Comparison of ENCODE assay signal across 18 cellular contexts in the genomic region with DNA sequence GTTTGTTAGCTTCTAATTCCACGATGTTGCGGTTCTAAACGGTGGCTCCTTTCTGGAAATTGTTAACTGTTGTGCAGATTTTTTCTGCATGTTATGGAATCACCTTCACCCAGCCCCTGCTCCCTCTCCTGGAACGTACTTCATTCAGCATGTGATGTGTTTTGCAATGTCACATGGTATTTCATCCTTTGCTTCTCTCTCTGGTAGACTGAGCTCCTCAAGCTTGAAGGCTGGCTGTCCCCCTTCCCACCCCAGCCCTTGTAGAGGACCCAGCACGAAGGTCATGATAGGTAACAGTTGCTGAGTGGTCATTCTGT. TPM values are rescaled to one million over a fixed set of nuclear protein-coding genes. Genes with fewer than 3 reads are reported as not detected.
DNase-seq lines count a peak whose midpoint lies in the region; TF ChIP-seq lines count a peak whose summit lies in the region.
"Had no signal": no experiment of that assay in that cellular context is flagged by ENCODE, and none has a peak within 500 bp of the region (broad histone marks: within the 10 kb centered on the region; RNA-seq: fewer than 3 reads in every experiment).

No MANE protein-coding gene starts in this region.

- TF ChIP-seq EP300 in sigmoid colon (IDR thresholded peaks at IDR 0.05): no peak

- H3K4me2 ChIP-seq in OCI-LY1 (ENCODE audit: low read length): peak overlapping the region; percentile 13; the same call in 1 of the 2 replicates

- peaks cover 3% of the 10 kb centered on the region for H3K27me3 Mint-ChIP-seq in activated naive CD4-positive, alpha-beta T cell treated with anti-CD3 and anti-CD28 coated beads, Interleukin-2, amount 10 ng/mL, durations not matched to agents 7 days and 5 days

- H3K9me2 ChIP-seq in OCI-LY1 (ENCODE audit: low read depth, low read length): no peaks in the 10 kb centered on the region

- peak overlapping the region; percentile 97 for H3K27ac Mint-ChIP-seq in activated naive CD4-positive, alpha-beta T cell treated with anti-CD3 and anti-CD28 coated beads, Interleukin-2, amount 10 ng/mL, durations not matched to agents 7 days and 5 days

- H3K9me3 Mint-ChIP-seq in activated naive CD4-positive, alpha-beta T cell treated with anti-CD3 and anti-CD28 coated beads, Interleukin-2, amount 10 ng/mL, durations not matched to agents 7 days and 5 days: no peaks in the 10 kb centered on the region
- H3K9me3 Mint-ChIP-seq: neural crest cell had no signal

- H2AFZ ChIP-seq in OCI-LY1 (ENCODE audit: low read length): no peak overlapping the region

- H3K79me2 ChIP-seq in OCI-LY1 (ENCODE audit: insufficient read depth, low read length): peaks cover 72% of the 10 kb centered on the region

- H3K36me3 ChIP-seq in OCI-LY1 (ENCODE audit: insufficient read depth, low read length) (peaks cover 29% of the 10 kb centered on the region; the same call in 1 of the 2 replicates), sigmoid colon (no peaks in the 10 kb centered on the region)
- no peaks in the 10 kb centered on the region for H3K36me3 ChIP-seq in effector memory CD4-positive, alpha-beta T cell (ENCODE audit: control insufficient read depth, insufficient read depth, low read length)

- TF ChIP-seq CTCF in OCI-LY1 (IDR thresholded peaks at IDR 0.05; ENCODE audit: low read length): no peak
- TF ChIP-seq CTCF in sigmoid colon (IDR thresholded peaks at IDR 0.05): no peak

- H3K4me3 Mint-ChIP-seq in activated naive CD4-positive, alpha-beta T cell treated with anti-CD3 and anti-CD28 coated beads, Interleukin-2, amount 10 ng/mL, durations not matched to agents 7 days and 5 days: peak overlapping the region; percentile 69

- H3K4me1 ChIP-seq in OCI-LY1 (ENCODE audit: insufficient read depth, low read length, severe bottlenecking) (peaks cover 46% of the 10 kb centered on the region), sigmoid colon (peaks cover 0 to 79% (median 63%) of the 10 kb centered on the region in 4 donors)
- H3K4me1 ChIP-seq in effector memory CD4-positive, alpha-beta T cell (ENCODE audit: control insufficient read depth, insufficient read depth, low read length, poor library complexity, severe bottlenecking): peaks cover 46% of the 10 kb centered on the region

- no peaks in the 10 kb centered on the region for H3K9me3 ChIP-seq in OCI-LY1 (ENCODE audit: low read length)
- H3K9me3 ChIP-seq in effector memory CD4-positive, alpha-beta T cell (ENCODE audit: control insufficient read depth, low read length): no peaks in the 10 kb centered on the region
- H3K9me3 ChIP-seq in sigmoid colon: no peaks in the 10 kb centered on the region
- H3K9me3 ChIP-seq: lower lobe of right lung, MG63, Peyer's patch, upper lobe of left lung had no signal

- intact Hi-C loops in sigmoid colon (cut with DNase I): no loop called here

- 83 to 84% methylated on average over 5 of the region's 5 CpGs for WGBS in sigmoid colon, 2 donors

- no peaks in the 10 kb centered on the region for H3F3A ChIP-seq in OCI-LY1 (ENCODE audit: insufficient read depth, low read length)

- no peak for TF ChIP-seq POLR2A in sigmoid colon (IDR thresholded peaks at IDR 0.05)

- H3K4me3 ChIP-seq in OCI-LY1 (ENCODE audit: low read depth, low read length, poor library complexity, severe bottlenecking) (no peak overlapping the region), sigmoid colon (no peak overlapping the region)
- no peak overlapping the region for H3K4me3 ChIP-seq in effector memory CD4-positive, alpha-beta T cell (ENCODE audit: insufficient read depth, low read depth, low read length, poor library complexity, severe bottlenecking)
- H3K4me3 ChIP-seq: lower lobe of right lung, MG63, Peyer's patch, upper lobe of left lung had no signal

- H3K4me1 Mint-ChIP-seq in activated naive CD4-positive, alpha-beta T cell treated with anti-CD3 and anti-CD28 coated beads, Interleukin-2, amount 10 ng/mL, durations not matched to agents 7 days and 5 days: peaks cover 71% of the 10 kb centered on the region

- H3K27ac ChIP-seq in OCI-LY1 (ENCODE audit: low read depth, low read length, poor library complexity, severe bottlenecking) (peak overlapping the region; percentile 48), sigmoid colon (no peak overlapping the region)
- H3K27ac ChIP-seq in effector memory CD4-positive, alpha-beta T cell (ENCODE audit: insufficient read depth, low read length, poor library complexity, severe bottlenecking): peak overlapping the region; percentile 27
- H3K27ac ChIP-seq: lower lobe of right lung, upper lobe of left lung had no signal

- no peak for DNase-seq in activated naive CD4-positive, alpha-beta T cell treated with anti-CD3 and anti-CD28 coated beads, Interleukin-2, amount 10 ng/mL, durations not matched to agents 7 days and 5 days
- DNase-seq in activated naive CD4-positive, alpha-beta T cell treated with Interleukin-2 at 50 U/mL for 16 hours: no peak
- no peak for DNase-seq in effector memory CD4-positive, alpha-beta T cell
- DNase-seq in sigmoid colon (peak; percentile 33), SW 1271 (lab: John Stamatoyannopoulos, UW) (no peak), GOT3 (lab: John Stamatoyannopoulos, UW) (no peak), UCSD-AML1 (lab: John Stamatoyannopoulos, UW; ENCODE audit: unreplicated experiment) (no peak)
- DNase-seq: DMS 273 treated with DMSO at 0.1 percent for 48 hours; effector CD8-positive, alpha-beta T cell; lower lobe of right lung; MG63; NCI-H2107; NCI-H748 treated with DMSO at 0.1 percent for 48 hours; stimulated activated CD4-positive, alpha-beta T cell treated with anti-CD3 and anti-CD28 coated beads, Interleukin-4, amount 100 ng/mL, for 24 hours; upper lobe of left lung had no signal

- no peaks in the 10 kb centered on the region for H4K20me1 ChIP-seq in OCI-LY1 (ENCODE audit: insufficient read depth, low read length)

- CTCF ChIA-PET in activated naive CD4-positive, alpha-beta T cell treated with anti-CD3 and anti-CD28 coated beads, Interleukin-2, amount 10 ng/mL, durations not matched to agents 7 days and 5 days (lab: Charles Lee): interaction anchor here (1.1 to 1.5 kb wide), 3 partner anchors 39 to 118 kb away, joined by 3 to 4 read pairs (median 3); no protein-coding TSS in a partner anchor

- H3K27me3 ChIP-seq in OCI-LY1 (ENCODE audit: insufficient read depth, low read length) (no peaks in the 10 kb centered on the region), sigmoid colon (no peaks in the 10 kb centered on the region)
- H3K27me3 ChIP-seq in effector memory CD4-positive, alpha-beta T cell (replicated peaks; ENCODE audit: control insufficient read depth, insufficient read depth, low read length, poor library complexity, severe bottlenecking): no peaks in the 10 kb centered on the region
- H3K27me3 ChIP-seq: MG63, Peyer's patch, upper lobe of left lung had no signal

- no peak overlapping the region for H3K9ac ChIP-seq in OCI-LY1 (ENCODE audit: low read length)

- peaks cover 34% of the 10 kb centered on the region for H3K36me3 Mint-ChIP-seq in activated naive CD4-positive, alpha-beta T cell treated with anti-CD3 and anti-CD28 coated beads, Interleukin-2, amount 10 ng/mL, durations not matched to agents 7 days and 5 days

RNA-seq across cellular contexts. Expression of gene PPP2R2D, which starts 4.4 kb away (rescaled TPM):
- 10 to 100 TPM; 22.7 to 44.0 (median 34.6) TPM for total RNA-seq in sigmoid colon
- polyA plus RNA-seq in sigmoid colon: 10 to 100 TPM; 18.4 to 23.8 (median 22.8) TPM

Comparison
In these comparisons a context has a peak if more than half of its experiments do, and no peak if none do; other contexts are left out.
1. H3K27ac ChIP-seq: peak in OCI-LY1 (single experiment) and effector memory CD4-positive, alpha-beta T cell (single experiment); none in sigmoid colon (0 of 4).